In the genomic region with DNA sequence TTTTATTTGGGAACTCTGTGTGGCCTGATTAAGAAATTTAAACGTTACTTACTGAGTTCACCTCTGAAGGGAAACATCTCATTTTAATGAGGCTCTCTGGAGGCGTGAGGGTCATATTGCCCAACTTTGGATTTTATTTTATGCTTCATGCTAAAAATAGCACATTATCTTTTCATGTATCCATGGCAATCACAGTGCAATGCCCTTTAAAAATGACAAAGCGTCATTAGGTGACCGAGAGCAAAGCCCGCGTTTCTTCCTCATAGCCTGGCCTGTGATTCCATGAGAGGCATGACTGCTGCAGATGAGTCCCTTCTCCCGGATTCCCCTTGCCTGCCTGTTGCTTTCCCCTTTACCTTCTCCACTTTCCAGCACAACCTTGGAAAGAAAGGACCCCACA, we compare ENCODE assay signal across 20 cellular contexts.
"Had no signal": no experiment of that assay in that cellular context is flagged by ENCODE, and none has a peak within 500 bp of the region (broad histone marks: within the 10 kb centered on the region; RNA-seq: fewer than 3 reads in every experiment).

No MANE protein-coding gene starts in this region.

- H3K4me3 Mint-ChIP-seq: activated CD8-positive, alpha-beta memory T cell treated with anti-CD3 and anti-CD28 coated beads, Interleukin-2, amount 10 ng/mL, durations not matched to agents 7 days and 5 days; activated naive CD8-positive, alpha-beta T cell treated with anti-CD3 and anti-CD28 coated beads for 36 hours; stimulated activated naive B cell treated with anti-CD40 and anti-IgM and Interleukin-4, amounts not matched to agents 10 μg/mL and 1 μg/mL and 100 μg/mL, for 72 hours had no signal

- H3K9me3 ChIP-seq: colonic mucosa, gastroesophageal sphincter, lower lobe of right lung, prostate gland, upper lobe of left lung had no signal

- H3K9me3 Mint-ChIP-seq: activated naive CD8-positive, alpha-beta T cell treated with anti-CD3 and anti-CD28 coated beads for 36 hours had no signal

- H3K4me1 ChIP-seq: colonic mucosa, lower lobe of right lung, prostate gland, upper lobe of left lung had no signal

- H3K27ac Mint-ChIP-seq: activated CD8-positive, alpha-beta memory T cell treated with anti-CD3 and anti-CD28 coated beads, Interleukin-2, amount 10 ng/mL, durations not matched to agents 7 days and 5 days; activated naive CD8-positive, alpha-beta T cell treated with anti-CD3 and anti-CD28 coated beads for 36 hours; stimulated activated naive B cell treated with anti-CD40 and anti-IgM and Interleukin-4, amounts not matched to agents 10 μg/mL and 1 μg/mL and 100 μg/mL, for 72 hours had no signal

- H3K4me1 Mint-ChIP-seq: activated CD8-positive, alpha-beta memory T cell treated with anti-CD3 and anti-CD28 coated beads, Interleukin-2, amount 10 ng/mL, durations not matched to agents 7 days and 5 days; activated naive CD8-positive, alpha-beta T cell treated with anti-CD3 and anti-CD28 coated beads for 36 hours; stimulated activated naive B cell treated with anti-CD40 and anti-IgM and Interleukin-4, amounts not matched to agents 10 μg/mL and 1 μg/mL and 100 μg/mL, for 72 hours had no signal

- H3K36me3 Mint-ChIP-seq: activated CD8-positive, alpha-beta memory T cell treated with anti-CD3 and anti-CD28 coated beads, Interleukin-2, amount 10 ng/mL, durations not matched to agents 7 days and 5 days; activated naive CD8-positive, alpha-beta T cell treated with anti-CD3 and anti-CD28 coated beads for 36 hours; stimulated activated naive B cell treated with anti-CD40 and anti-IgM and Interleukin-4, amounts not matched to agents 10 μg/mL and 1 μg/mL and 100 μg/mL, for 72 hours had no signal

- DNase-seq: activated CD4-positive, alpha-beta T cell treated with anti-CD3 and anti-CD28 coated beads for 1 hour; activated CD4-positive, alpha-beta T cell treated with anti-CD3 and anti-CD28 coated beads, Interleukin-2, amount 50 U/mL, for 48 hours; activated CD8-positive, alpha-beta memory T cell treated with anti-CD3 and anti-CD28 coated beads, Interleukin-2, amount 10 ng/mL, durations not matched to agents 7 days and 5 days; activated gamma-delta T cell; activated naive CD8-positive, alpha-beta T cell treated with anti-CD3 and anti-CD28 coated beads for 36 hours; activated T-cell treated with anti-CD3 and anti-CD28 coated beads, Interleukin-2, amount 50 U/mL, for 48 hours; colonic mucosa; effector CD8-positive, alpha-beta T cell; hippocampal formation; left cardiac atrium; lower lobe of right lung; midbrain; stimulated activated CD4-positive, alpha-beta T cell treated with anti-CD3 and anti-CD28 coated beads, Interleukin-2, amount 100 ng/mL, for 24 hours; stimulated activated naive B cell treated with anti-CD40 and anti-IgM and Interleukin-4, amounts not matched to agents 10 μg/mL and 1 μg/mL and 100 μg/mL, for 72 hours; SW 1271; upper lobe of left lung had no signal

- H3K4me3 ChIP-seq: colonic mucosa, gastroesophageal sphincter, lower lobe of right lung, prostate gland, upper lobe of left lung had no signal

- H3K36me3 ChIP-seq: colonic mucosa, gastroesophageal sphincter, lower lobe of right lung, prostate gland, upper lobe of left lung had no signal

- ATAC-seq: activated CD8-positive, alpha-beta memory T cell treated with anti-CD3 and anti-CD28 coated beads, Interleukin-2, amount 10 ng/mL, durations not matched to agents 7 days and 5 days; gastroesophageal sphincter; lower lobe of right lung; sciatic nerve; stimulated activated naive B cell treated with anti-CD40 and anti-IgM and Interleukin-4, amounts not matched to agents 10 μg/mL and 1 μg/mL and 100 μg/mL, for 72 hours had no signal

- H3K27me3 ChIP-seq: colonic mucosa, gastroesophageal sphincter, upper lobe of left lung had no signal

- H3K27ac ChIP-seq: colonic mucosa, epithelial cell of prostate, gastroesophageal sphincter, lower lobe of right lung, prostate gland, upper lobe of left lung had no signal
